ENCODE assay signal across 27 cellular contexts in the genomic region with DNA sequence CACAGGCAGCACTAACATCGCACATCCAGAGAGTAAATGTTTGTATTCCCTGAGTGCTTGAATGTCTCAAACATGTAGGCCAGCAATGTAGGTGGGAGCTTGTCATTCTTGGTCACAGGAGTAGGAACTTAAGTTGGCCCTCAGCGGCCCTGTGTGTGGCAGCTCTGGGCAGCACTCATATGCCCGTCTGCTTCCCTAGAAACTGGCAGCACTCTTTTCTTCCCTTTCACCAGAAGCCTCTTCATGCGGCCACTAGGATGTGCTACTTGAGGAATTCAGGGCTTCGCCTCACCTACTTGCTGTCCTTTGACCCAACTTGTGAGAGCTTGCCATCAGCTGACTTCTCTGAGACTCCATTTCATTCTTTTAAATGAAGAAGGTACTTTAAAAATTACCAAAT.
"Had no signal": no experiment of that assay in that cellular context is flagged by ENCODE, and none has a peak within 500 bp of the region (broad histone marks: within the 10 kb centered on the region; RNA-seq: fewer than 3 reads in every experiment).

No MANE protein-coding gene starts in this region.

- H3K27ac ChIP-seq: gastrocnemius medialis, stomach, suprapubic skin, transverse colon, uterus had no signal

- H3K27me3 ChIP-seq: gastrocnemius medialis, stomach, suprapubic skin, transverse colon, uterus had no signal

- H3K27ac Mint-ChIP-seq: activated CD4-positive, alpha-beta memory T cell treated with anti-CD3 and anti-CD28 coated beads for 36 hours; brain; dendritic cell treated with granulocyte-macrophage colony-stimulating factor and Interleukin-4, amounts not matched to agents 40 ng/mL and 50 ng/mL, for 4 days; stimulated activated memory B cell treated with anti-CD40 and anti-IgM and Interleukin-4, amounts not matched to agents 10 μg/mL and 1 μg/mL and 100 μg/mL, for 72 hours had no signal

- H3K36me3 ChIP-seq: gastrocnemius medialis, stomach, suprapubic skin, transverse colon, uterus had no signal

- DNase-seq: activated CD4-positive, alpha-beta memory T cell treated with anti-CD3 and anti-CD28 coated beads for 36 hours; activated CD4-positive, alpha-beta T cell treated with anti-CD3 and anti-CD28 coated beads for 48 hours; activated effector memory CD4-positive, alpha-beta T cell treated with anti-CD3 and anti-CD28 coated beads, Interleukin-2, amount 50 U/mL, for 16 hours; activated naive CD4-positive, alpha-beta T cell treated with anti-CD3 and anti-CD28 coated beads, Interleukin-2, amount 50 U/mL, for 16 hours; activated T-cell treated with anti-CD3 and anti-CD28 coated beads for 4 hours; aorta; caudate nucleus; effector CD8-positive, alpha-beta T cell; gastrocnemius medialis; hippocampal formation; islet precursor cell; left cardiac atrium; mesenchymal stem cell; mucosa of descending colon; posterior cingulate gyrus; small intestine; stimulated activated CD4-positive, alpha-beta T cell treated with anti-CD3 and anti-CD28 coated beads, Interleukin-2, amount 100 ng/mL, for 24 hours; stomach; T1000; transverse colon; uterus had no signal

- H3K27me3 Mint-ChIP-seq: activated CD4-positive, alpha-beta memory T cell treated with anti-CD3 and anti-CD28 coated beads for 36 hours; brain; dendritic cell treated with granulocyte-macrophage colony-stimulating factor and Interleukin-4, amounts not matched to agents 40 ng/mL and 50 ng/mL, for 4 days; stimulated activated memory B cell treated with anti-CD40 and anti-IgM and Interleukin-4, amounts not matched to agents 10 μg/mL and 1 μg/mL and 100 μg/mL, for 72 hours had no signal

- H3K4me3 ChIP-seq: gastrocnemius medialis, mucosa of descending colon, stomach, suprapubic skin, transverse colon, uterus had no signal

- H3K4me1 Mint-ChIP-seq: stimulated activated memory B cell treated with anti-CD40 and anti-IgM and Interleukin-4, amounts not matched to agents 10 μg/mL and 1 μg/mL and 100 μg/mL, for 72 hours had no signal

- H3K4me1 ChIP-seq: gastrocnemius medialis, stomach, suprapubic skin, transverse colon, uterus had no signal

- H3K9me3 ChIP-seq: gastrocnemius medialis, suprapubic skin, transverse colon, uterus had no signal

- ATAC-seq: esophagus mucosa; gastrocnemius medialis; left cardiac atrium; mucosa of descending colon; sciatic nerve; stimulated activated memory B cell treated with anti-CD40 and anti-IgM and Interleukin-4, amounts not matched to agents 10 μg/mL and 1 μg/mL and 100 μg/mL, for 72 hours had no signal

- H3K36me3 Mint-ChIP-seq: brain had no signal

- H3K9me3 Mint-ChIP-seq: dendritic cell treated with granulocyte-macrophage colony-stimulating factor and Interleukin-4, amounts not matched to agents 40 ng/mL and 50 ng/mL, for 4 days had no signal

- H3K4me3 Mint-ChIP-seq: activated CD4-positive, alpha-beta memory T cell treated with anti-CD3 and anti-CD28 coated beads for 36 hours; brain; dendritic cell treated with granulocyte-macrophage colony-stimulating factor and Interleukin-4, amounts not matched to agents 40 ng/mL and 50 ng/mL, for 4 days; stimulated activated memory B cell treated with anti-CD40 and anti-IgM and Interleukin-4, amounts not matched to agents 10 μg/mL and 1 μg/mL and 100 μg/mL, for 72 hours had no signal
